In genomic region chr6:85424981-85425380, GRCh38 we compare ENCODE assay signal across 19 cellular contexts.
"Had no signal": no experiment of that assay in that cellular context is flagged by ENCODE, and none has a peak within 500 bp of the region (broad histone marks: within the 10 kb centered on the region; RNA-seq: fewer than 3 reads in every experiment).

No MANE protein-coding gene starts in this region.

- ATAC-seq: activated CD4-positive, alpha-beta T cell treated with anti-CD3 and anti-CD28 coated beads for 36 hours; effector memory CD8-positive, alpha-beta T cell; gastrocnemius medialis; naive thymus-derived CD4-positive, alpha-beta T cell; right lobe of liver had no signal

- FAIRE-seq: astrocyte, keratinocyte had no signal

- DNase-seq: activated CD4-positive, alpha-beta T cell treated with anti-CD3 and anti-CD28 coated beads for 36 hours; activated CD4-positive, CD25-positive, alpha-beta regulatory T cell; activated CD8-positive, alpha-beta memory T cell treated with anti-CD3 and anti-CD28 coated beads for 24 hours; activated gamma-delta T cell treated with Interleukin-2 at 50 U/mL for 16 hours; activated naive CD4-positive, alpha-beta T cell treated with anti-CD3 and anti-CD28 coated beads, Interleukin-2, amount 50 U/mL, for 16 hours; amniotic stem cell; brain microvascular endothelial cell; effector memory CD8-positive, alpha-beta T cell; erythroblast; gastrocnemius medialis; glutamatergic neuron; hippocampal formation; naive thymus-derived CD4-positive, alpha-beta T cell; ovary; right lobe of liver; stimulated activated CD4-positive, alpha-beta T cell treated with anti-CD3 and anti-CD28 coated beads, Interleukin-2, amount 100 ng/mL, for 48 hours; stimulated activated naive CD4-positive, alpha-beta T cell treated with Interleukin-2 at 50 U/mL for 16 hours had no signal
